8 cellular contexts compared by ENCODE assay signal in genomic region chr1:158180741-158181576, GRCh38. TPM values are rescaled to one million over a fixed set of nuclear protein-coding genes. Genes with fewer than 3 reads are reported as not detected.
DNase-seq lines count a peak whose midpoint lies in the region; ATAC-seq, FAIRE-seq and TF ChIP-seq lines count a peak whose summit lies in the region.

CD1D (plus strand) TSS chr1:158180895; CDS start chr1:158181102, 207 bp downstream.

- H3K27ac Mint-ChIP-seq in activated T-helper 17 cell treated with anti-CD3 and anti-CD28 coated beads, Interleukin-2, amount 50 U/mL, for 72 hours: no peak within 1 kb of the TSS

- H3K4me3 ChIP-seq in AG04449 (ENCODE audit: low read depth, low read length): peak within 1 kb of the TSS; percentile 37
- H3K4me3 ChIP-seq in GM23248: peak within 1 kb of the TSS; percentile 69
- H3K4me3 ChIP-seq in right cardiac atrium (ENCODE audit: low read length): peak within 1 kb of the TSS; percentile 85
- H3K4me3 ChIP-seq in rectal smooth muscle tissue (ENCODE audit: low read length): peak within 1 kb of the TSS; percentile 80

- H3K36me3 ChIP-seq in GM23248 (ENCODE audit: low read depth): no peaks in the 10 kb centered on the region
- no peaks in the 10 kb centered on the region for H3K36me3 ChIP-seq in rectal smooth muscle tissue (ENCODE audit: control insufficient read depth, insufficient read depth, low read length)

- in situ Hi-C loops in GM23248 (cut with MboI): no loop called here

- H3K79me2 ChIP-seq in GM23248 (ENCODE audit: insufficient read depth): no peaks in the 10 kb centered on the region

- H3K4me1 Mint-ChIP-seq in activated T-helper 17 cell treated with anti-CD3 and anti-CD28 coated beads, Interleukin-2, amount 50 U/mL, for 72 hours: no peaks in the 10 kb centered on the region

- H3K4me1 ChIP-seq in GM23248 (ENCODE audit: insufficient read depth) (no peaks in the 10 kb centered on the region), right cardiac atrium (ENCODE audit: control insufficient read depth, insufficient read depth, low read length) (peaks cover 4% of the 10 kb centered on the region), rectal smooth muscle tissue (ENCODE audit: control insufficient read depth, insufficient read depth, low read length) (no peaks in the 10 kb centered on the region)

- no peak for DNase-seq in AG04449 (ENCODE audit: low read depth, low spot score)
- peak; percentile 32 for DNase-seq in GM23248
- DNase-seq in right cardiac atrium: peak; percentile 27 to 76 (median 68)
- no peak for DNase-seq in NCI-H524 (lab: John Stamatoyannopoulos, UW)
- no peak for DNase-seq in H54 (ENCODE audit: insufficient read length, low spot score)

- TF ChIP-seq POLR2A in H54 (IDR thresholded peaks at IDR 0.05; ENCODE audit: low read depth, low read length): no peak

- no peak within 1 kb of the TSS for H3K9ac ChIP-seq in GM23248
- H3K9ac ChIP-seq in rectal smooth muscle tissue (ENCODE audit: low read length): no peak within 1 kb of the TSS

- POLR2A ChIA-PET in AG04449 (lab: Yijun Ruan, JAX): no interaction called here

- H3K36me3 Mint-ChIP-seq in activated T-helper 17 cell treated with anti-CD3 and anti-CD28 coated beads, Interleukin-2, amount 50 U/mL, for 72 hours (ENCODE audit: low read depth): no peaks in the 10 kb centered on the region

- H2AFZ ChIP-seq in GM23248: peak within 1 kb of the TSS; percentile 74

- peak within 1 kb of the TSS; percentile 88 for H3K4me2 ChIP-seq in GM23248 (ENCODE audit: unreplicated experiment)

- H3K9me2 ChIP-seq in GM23248 (ENCODE audit: insufficient read depth): no peaks in the 10 kb centered on the region

- 3% methylated on average over 51 of the region's 63 CpGs for WGBS in GM23248 (ENCODE audit: low coverage in 1 of 2, low lambda C conversion rate in 2 of 2, missing lambda C conversion rate in 2 of 2), 2 experiments
- WGBS in right cardiac atrium: under 1% methylated on average over 63 of the region's 63 CpGs

- TF ChIP-seq CTCF in AG04449 (IDR thresholded peaks at IDR 0.05; ENCODE audit: insufficient read depth, low read length, missing control alignments): no peak

- H3K27ac ChIP-seq in GM23248 (no peak within 1 kb of the TSS), right cardiac atrium (ENCODE audit: low read length) (no peak within 1 kb of the TSS), rectal smooth muscle tissue (ENCODE audit: low read depth, low read length) (no peak within 1 kb of the TSS)

- H3F3A ChIP-seq in GM23248 (ENCODE audit: insufficient read depth): no peaks in the 10 kb centered on the region

- H3K9me3 ChIP-seq in GM23248 (ENCODE audit: low read depth) (no peaks in the 10 kb centered on the region), right cardiac atrium (ENCODE audit: control insufficient read depth, low read length) (no peaks in the 10 kb centered on the region)

- CTCF ChIA-PET in AG04449 (lab: Yijun Ruan, JAX): interaction anchor here (0.6 kb wide), 1 partner anchor 23 kb away, joined by 3 read pairs; no protein-coding TSS in a partner anchor

- H4K20me1 ChIP-seq in GM23248 (ENCODE audit: insufficient read depth): no peaks in the 10 kb centered on the region

- no peak for FAIRE-seq in H54 (lab: Jason Lieb, UNC)

- no peaks in the 10 kb centered on the region for H3K9me3 Mint-ChIP-seq in activated T-helper 17 cell treated with anti-CD3 and anti-CD28 coated beads, Interleukin-2, amount 50 U/mL, for 72 hours

- intact Hi-C loops in right cardiac atrium (cut with DNase I): no loop called here

- peak; percentile 28 for ATAC-seq in activated T-helper 17 cell treated with anti-CD3 and anti-CD28 coated beads, Interleukin-2, amount 50 U/mL, for 72 hours (replicated peaks)
- ATAC-seq in right cardiac atrium (peak; percentile 30 to 48), GM19324 (IDR thresholded peaks at IDR 0.05; ENCODE audit: low FRiP score, unreplicated experiment) (no peak)

- H3K27me3 Mint-ChIP-seq in activated T-helper 17 cell treated with anti-CD3 and anti-CD28 coated beads, Interleukin-2, amount 50 U/mL, for 72 hours: peaks cover 65% of the 10 kb centered on the region

- H3K4me3 Mint-ChIP-seq in activated T-helper 17 cell treated with anti-CD3 and anti-CD28 coated beads, Interleukin-2, amount 50 U/mL, for 72 hours: peak within 1 kb of the TSS; percentile 62

- H3K27me3 ChIP-seq in GM23248 (replicated peaks; ENCODE audit: insufficient read depth) (peaks cover 66% of the 10 kb centered on the region), right cardiac atrium (ENCODE audit: control insufficient read depth, insufficient read depth) (no peaks in the 10 kb centered on the region), rectal smooth muscle tissue (ENCODE audit: control insufficient read depth, insufficient read depth, low read length) (peaks cover 2% of the 10 kb centered on the region)

RNA-seq across cellular contexts. Expression of gene CD1D, which starts in this region (rescaled TPM):
- total RNA-seq in GM23248 (2014; rRNA removed; shearing (Covaris generic)): not detected in 2 replicates
- polyA plus RNA-seq in GM23248 (2016; fragmentation: Nextera tagmentation; extraction: Ambion mirVana) (0.11 TPM in 1 of 2 replicates, not detected in the other), right cardiac atrium (1.1 TPM)
- not detected for total RNA-seq in activated T-helper 17 cell treated with anti-CD3 and anti-CD28 coated beads, Interleukin-2, amount 50 U/mL, for 72 hours
- 1 to 10 TPM in 3 of 4 donors, under 1 TPM in 1; 0.64 to 3.4 (median 1.8) TPM for total RNA-seq in right cardiac atrium

Comparison
In these comparisons a context has a peak if more than half of its experiments do, and no peak if none do; other contexts are left out.
1. Peak in DNase-seq, H3K4me3 ChIP-seq and H3K4me2 ChIP-seq in GM23248; RNA of the gene not detected or under 1 TPM.
2. Peak in ATAC-seq in activated T-helper 17 cell treated with anti-CD3 and anti-CD28 coated beads, Interleukin-2, amount 50 U/mL, for 72 hours; RNA of the gene not detected or under 1 TPM.
3. DNase-seq: peak in right cardiac atrium (3 of 3); none in AG04449 (single experiment), NCI-H524 (0 of 2) and H54 (single experiment).
4. Peak in every context shown above with its lines, with median percentiles within 50 percentile points of each other: H3K4me3 ChIP-seq.